In the genomic region with DNA sequence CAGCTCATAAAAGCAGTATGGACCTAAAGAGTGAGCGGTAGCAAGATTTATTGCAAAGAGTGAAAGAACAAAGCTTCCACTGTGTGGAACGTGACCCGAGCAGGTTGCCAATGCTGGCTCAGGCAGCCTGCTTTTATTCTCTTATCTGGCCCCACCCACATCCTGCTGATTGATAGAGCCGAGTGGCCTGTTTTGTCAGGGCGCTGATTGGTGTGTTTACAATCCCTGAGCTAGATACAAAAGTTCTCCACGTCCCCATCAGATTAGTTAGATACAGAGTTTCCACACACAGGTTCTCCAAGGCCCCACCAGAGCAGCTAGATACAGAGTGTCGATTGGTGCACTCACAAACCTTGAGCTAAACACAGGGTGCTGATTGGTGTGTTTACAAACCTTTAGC, we compare ENCODE assay signal across 1 cellular context. TPM values are rescaled to one million over a fixed set of nuclear protein-coding genes. Genes with fewer than 3 reads are reported as not detected.
"Had no signal": no experiment of that assay in that cellular context is flagged by ENCODE, and none has a peak within 500 bp of the region (broad histone marks: within the 10 kb centered on the region; RNA-seq: fewer than 3 reads in every experiment).

No MANE protein-coding gene starts in this region.

RNA-seq across cellular contexts. Expression of gene HSD17B6, which starts 32.0 kb away (rescaled TPM):
- total RNA-seq: cardiac septum had no signal
